18 cellular contexts compared by ENCODE assay signal in genomic region chr5:64147379-64147778, GRCh38. TPM values are rescaled to one million over a fixed set of nuclear protein-coding genes. Genes with fewer than 3 reads are reported as not detected.
"Had no signal": no experiment of that assay in that cellular context is flagged by ENCODE, and none has a peak within 500 bp of the region (broad histone marks: within the 10 kb centered on the region; RNA-seq: fewer than 3 reads in every experiment).

No MANE protein-coding gene starts in this region.

- H3K36me3 ChIP-seq: breast epithelium, heart left ventricle, vagina had no signal

- ATAC-seq: activated CD8-positive, alpha-beta T cell treated with anti-CD3 and anti-CD28 coated beads for 36 hours; activated naive CD4-positive, alpha-beta T cell treated with anti-CD3 and anti-CD28 coated beads, Interleukin-2, amount 50 U/mL, for 72 hours; activated T-cell treated with anti-CD3 and anti-CD28 coated beads, Interleukin-2, amount 50 U/mL, for 4 hours; stimulated activated naive CD8-positive, alpha-beta T cell treated with anti-CD3 and anti-CD28 coated beads, Interleukin-15, Interleukin-2, amounts not matched to agents 100 U/mL and 50 U/mL, for 24 hours had no signal

- H3K4me3 ChIP-seq: breast epithelium, heart left ventricle, testis, vagina had no signal

- H3K27ac Mint-ChIP-seq: activated CD8-positive, alpha-beta T cell treated with anti-CD3 and anti-CD28 coated beads for 36 hours; activated naive CD4-positive, alpha-beta T cell treated with anti-CD3 and anti-CD28 coated beads, Interleukin-2, amount 50 U/mL, for 72 hours; activated T-helper 2 cell treated with anti-CD3 and anti-CD28 coated beads, Interferon-gamma antibody, Interleukin-2, Interleukin-4, amounts not matched to agents 10 μg/mL and 5 μg/mL and 100 μg/mL, durations not matched to agents 14 hours and 24 hours and 36 hours; dendritic cell treated with granulocyte-macrophage colony-stimulating factor and Interleukin-4, amounts not matched to agents 40 ng/mL and 50 ng/mL, for 4 days; endodermal cell; mesothelial cell of epicardium; naive B cell; T-helper 1 cell treated with Interleukin-12 subunit alpha and Interleukin-12 subunit beta and Interleukin-4 antibody, amounts not matched to agents 30 μg/mL and 1 μg/mL, for 36 hours had no signal

- H3K9me3 ChIP-seq: breast epithelium, heart left ventricle, testis, vagina had no signal

- H3K27ac ChIP-seq: breast epithelium, foreskin keratinocyte, heart left ventricle, testis, vagina had no signal

- H3K4me1 Mint-ChIP-seq: naive B cell had no signal

- H3K27me3 ChIP-seq: breast epithelium, foreskin keratinocyte, heart left ventricle, testis, vagina had no signal

- H3K27me3 Mint-ChIP-seq: activated CD8-positive, alpha-beta T cell treated with anti-CD3 and anti-CD28 coated beads for 36 hours; dendritic cell treated with granulocyte-macrophage colony-stimulating factor and Interleukin-4, amounts not matched to agents 40 ng/mL and 50 ng/mL, for 4 days; naive B cell had no signal

- H3K4me1 ChIP-seq: breast epithelium, testis had no signal

- H3K4me3 Mint-ChIP-seq: activated CD8-positive, alpha-beta T cell treated with anti-CD3 and anti-CD28 coated beads for 36 hours; activated T-cell treated with anti-CD3 and anti-CD28 coated beads, Interleukin-2, amount 50 U/mL, for 4 hours; dendritic cell treated with granulocyte-macrophage colony-stimulating factor and Interleukin-4, amounts not matched to agents 40 ng/mL and 50 ng/mL, for 4 days; endodermal cell; mesothelial cell of epicardium; naive B cell; T-helper 1 cell treated with Interleukin-12 subunit alpha and Interleukin-12 subunit beta and Interleukin-4 antibody, amounts not matched to agents 30 μg/mL and 1 μg/mL, for 36 hours had no signal

- H3K9me3 Mint-ChIP-seq: activated CD8-positive, alpha-beta T cell treated with anti-CD3 and anti-CD28 coated beads for 36 hours; activated T-cell treated with anti-CD3 and anti-CD28 coated beads, Interleukin-2, amount 50 U/mL, for 4 hours; dendritic cell treated with granulocyte-macrophage colony-stimulating factor and Interleukin-4, amounts not matched to agents 40 ng/mL and 50 ng/mL, for 4 days; mesothelial cell of epicardium; T-helper 1 cell treated with Interleukin-12 subunit alpha and Interleukin-12 subunit beta and Interleukin-4 antibody, amounts not matched to agents 30 μg/mL and 1 μg/mL, for 36 hours had no signal

- DNase-seq: activated CD4-positive, alpha-beta T cell treated with anti-CD3 and anti-CD28 coated beads, Interleukin-2, amount 50 U/mL, for 1 hour; activated T-cell treated with anti-CD3 and anti-CD28 coated beads, Interleukin-2, amount 50 U/mL, for 4 hours; central memory CD4-positive, alpha-beta T cell; foreskin keratinocyte; naive B cell; stimulated activated CD4-positive, alpha-beta T cell treated with anti-CD3 and anti-CD28 coated beads, Interleukin-2, amount 100 ng/mL, for 48 hours had no signal

- H3K36me3 Mint-ChIP-seq: mesothelial cell of epicardium, naive B cell had no signal

RNA-seq across cellular contexts. Expression of gene RNF180, which starts 18.3 kb away (rescaled TPM):
- total RNA-seq: activated CD8-positive, alpha-beta T cell treated with anti-CD3 and anti-CD28 coated beads for 36 hours; activated naive CD4-positive, alpha-beta T cell treated with anti-CD3 and anti-CD28 coated beads, Interleukin-2, amount 50 U/mL, for 72 hours; activated T-cell treated with anti-CD3 and anti-CD28 coated beads, Interleukin-2, amount 50 U/mL, for 4 hours; activated T-helper 2 cell treated with anti-CD3 and anti-CD28 coated beads, Interferon-gamma antibody, Interleukin-2, Interleukin-4, amounts not matched to agents 10 μg/mL and 5 μg/mL and 100 μg/mL, durations not matched to agents 14 hours and 24 hours and 36 hours had no signal
